Comparison of ENCODE assay signal across 1 cellular context in genomic region chr14:36967892-36968555, GRCh38.
TF ChIP-seq lines count a peak whose summit lies in the region.

No MANE protein-coding gene starts in this region.

TF ChIP-seq in HepG2, 621 proteins besides CTCF, POLR2A, EP300 and RAD21 (continued from another document):
- TF ChIP-seq JUNB (CRISPR knock-in tag; IDR thresholded peaks at IDR 0.05; ENCODE audit: borderline replicate concordance) (0 out of 2 replicates have a peak, but pooled peaks have one; percentile 34), ZNF615 (CRISPR knock-in tag; IDR thresholded peaks at IDR 0.05; ENCODE audit: borderline replicate concordance) (0 out of 2 replicates have a peak, but pooled peaks have one; percentile 47), ZNF75D (CRISPR knock-in tag; IDR thresholded peaks at IDR 0.05; ENCODE audit: borderline replicate concordance) (0 out of 2 replicates have a peak, but pooled peaks have one; percentile 33), ZNF24 (IDR thresholded peaks at IDR 0.05) (no peak)
